Comparison of ENCODE assay signal across 8 cellular contexts in the genomic region with DNA sequence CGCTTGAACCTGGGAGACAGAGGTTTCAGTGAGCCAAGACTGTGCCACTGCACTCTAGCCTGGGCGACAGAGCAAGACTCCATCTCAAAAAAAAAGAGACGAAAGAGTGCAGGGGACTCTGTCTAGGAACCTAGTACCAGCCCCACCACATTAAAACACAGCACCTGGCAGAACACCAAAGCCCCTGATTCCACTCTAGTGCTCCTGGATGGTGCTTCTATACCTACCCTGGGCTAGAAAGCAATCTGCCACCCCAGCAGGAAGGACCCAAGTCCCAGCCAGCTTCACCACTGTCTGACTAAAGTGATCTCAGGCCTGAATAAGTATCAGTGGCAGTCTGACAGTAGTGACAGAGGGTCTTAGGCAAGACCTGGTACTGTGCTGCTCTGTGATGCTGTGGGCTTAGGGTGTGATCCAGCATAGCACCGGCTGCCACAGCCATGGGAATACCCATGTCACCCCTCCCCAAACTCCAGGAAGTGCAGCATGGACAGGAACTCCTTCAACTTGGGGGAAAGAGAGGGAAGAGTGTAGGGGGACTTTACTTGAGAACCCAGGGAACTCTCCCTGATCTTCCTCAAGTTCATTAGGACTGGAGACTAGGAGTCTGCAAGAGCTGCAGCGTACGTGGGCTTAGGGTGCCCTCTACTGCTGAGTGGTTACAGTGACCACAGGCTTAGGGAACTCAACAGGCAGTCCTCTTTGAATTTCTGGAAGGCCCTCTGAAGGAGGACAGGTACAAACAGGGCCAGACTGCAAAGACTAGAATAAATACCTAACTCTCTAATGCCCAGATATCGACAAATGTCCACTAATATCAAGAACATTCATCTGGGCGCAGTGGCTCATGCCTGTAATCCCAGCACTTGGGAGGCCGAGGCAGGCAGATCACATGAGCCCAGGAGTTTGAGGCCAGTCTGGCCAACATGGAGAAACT. TPM values are rescaled to one million over a fixed set of nuclear protein-coding genes. Genes with fewer than 3 reads are reported as not detected.
A peak's percentile ranks its signal among the peaks of the same experiment; 100 is the strongest.
DNase-seq lines count a peak whose midpoint lies in the region; ATAC-seq and TF ChIP-seq lines count a peak whose summit lies in the region.

No MANE protein-coding gene starts in this region.

- no peak overlapping the region for H2BK15ac ChIP-seq in mesenchymal stem cell (ENCODE audit: low read depth, poor library complexity, severe bottlenecking)

- H3K4me1 Mint-ChIP-seq in CD8-positive, alpha-beta memory T cell: no peaks in the 10 kb centered on the region
- H3K4me1 Mint-ChIP-seq in HFFc6 (ENCODE audit: low read depth): no peaks in the 10 kb centered on the region; the same call in 1 of the 2 replicates
- H3K4me1 Mint-ChIP-seq in activated CD4-positive, alpha-beta T cell treated with anti-CD3 and anti-CD28 coated beads, Interleukin-2, amount 10 ng/mL, durations not matched to agents 24 days and 14 days: no peaks in the 10 kb centered on the region

- no peaks in the 10 kb centered on the region for H3K79me1 ChIP-seq in mesenchymal stem cell (replicated peaks; ENCODE audit: low read length, poor library complexity, severe bottlenecking)

- TF ChIP-seq CTCF in HFFc6 (IDR thresholded peaks at IDR 0.05) (peak; percentile 83), dorsolateral prefrontal cortex (IDR thresholded peaks at IDR 0.05 in 54 of 56, conservative IDR thresholded peaks at IDR 0.05 in 2 of 56; ENCODE audit: low read depth in 1 of 56, partially characterized antibody in 56 of 56) (peak in 47 of 56 donors; percentile 15 to 69 (median 38))

- H3K4me1 ChIP-seq in CD8-positive, alpha-beta memory T cell (ENCODE audit: insufficient read depth, low read length): no peaks in the 10 kb centered on the region
- no peaks in the 10 kb centered on the region for H3K4me1 ChIP-seq in mesenchymal stem cell (ENCODE audit: control insufficient read depth, insufficient read depth, low read depth, low read length)

- H2BK12ac ChIP-seq in mesenchymal stem cell (ENCODE audit: low read length in 2 of 2): no peak overlapping the region

- no peak overlapping the region for H4K91ac ChIP-seq in mesenchymal stem cell (ENCODE audit: low read length)

- H3K23ac ChIP-seq in mesenchymal stem cell (ENCODE audit: low read length in 2 of 2): no peak overlapping the region

- intact Hi-C loops in activated CD4-positive, alpha-beta T cell treated with anti-CD3 and anti-CD28 coated beads, Interleukin-2, amount 10 ng/mL, durations not matched to agents 24 days and 14 days (cut with micrococcal nuclease): loop anchor here (1.0 to 2.0 kb wide), 4 partner anchors 130 to 247 kb away; no protein-coding TSS in a partner anchor
- intact Hi-C loops in dorsolateral prefrontal cortex (cut with DNase I): no loop called here

- H3K4me2 ChIP-seq in mesenchymal stem cell (ENCODE audit: low read length, poor library complexity, severe bottlenecking): no peak overlapping the region

- CTCF ChIA-PET in CD8-positive, alpha-beta memory T cell (lab: Charles Lee): interaction anchor here (0.6 to 4.3 kb wide), 4 partner anchors 8 to 143 kb away, joined by 3 to 23 read pairs (median 4); no protein-coding TSS in a partner anchor

- POLR2A ChIA-PET in CD8-positive, alpha-beta memory T cell (lab: Charles Lee): interaction anchor here (0.6 kb wide), 1 partner anchor 12 kb away, joined by 13 read pairs; no protein-coding TSS in a partner anchor

- H2BK120ac ChIP-seq in mesenchymal stem cell (ENCODE audit: low read depth, low read length): no peak overlapping the region

- no peak overlapping the region for H3K4me3 ChIP-seq in CD8-positive, alpha-beta memory T cell (ENCODE audit: low read length)
- H3K4me3 ChIP-seq in dorsolateral prefrontal cortex: no peak overlapping the region
- H3K4me3 ChIP-seq in mesenchymal stem cell (ENCODE audit: insufficient read depth in 1 of 2, low read depth in 1 of 2, low read length in 2 of 2): no peak overlapping the region

- H3K4me3 Mint-ChIP-seq in CD8-positive, alpha-beta memory T cell: no peak overlapping the region
- H3K4me3 Mint-ChIP-seq in HFFc6: no peak overlapping the region
- no peak overlapping the region for H3K4me3 Mint-ChIP-seq in activated CD4-positive, alpha-beta T cell treated with anti-CD3 and anti-CD28 coated beads, Interleukin-2, amount 10 ng/mL, durations not matched to agents 24 days and 14 days

- no peaks in the 10 kb centered on the region for H3K9me3 ChIP-seq in CD8-positive, alpha-beta memory T cell (ENCODE audit: low read length)
- H3K9me3 ChIP-seq in mesenchymal stem cell (ENCODE audit: control insufficient read depth, low read length): peaks cover 4% of the 10 kb centered on the region

- ATAC-seq in HG03159 (IDR thresholded peaks at IDR 0.05; ENCODE audit: unreplicated experiment): no peak

- H4K8ac ChIP-seq in mesenchymal stem cell (ENCODE audit: low read length): no peak overlapping the region

- no peak overlapping the region for H3K27ac Mint-ChIP-seq in CD8-positive, alpha-beta memory T cell
- no peak overlapping the region for H3K27ac Mint-ChIP-seq in HFFc6
- H3K27ac Mint-ChIP-seq in activated CD4-positive, alpha-beta T cell treated with anti-CD3 and anti-CD28 coated beads, Interleukin-2, amount 10 ng/mL, durations not matched to agents 24 days and 14 days: no peak overlapping the region

- H3K27ac ChIP-seq in CD8-positive, alpha-beta memory T cell (ENCODE audit: low read depth, low read length): no peak overlapping the region
- H3K27ac ChIP-seq in dorsolateral prefrontal cortex (no peak overlapping the region), mesenchymal stem cell (ENCODE audit: low read length, poor library complexity, severe bottlenecking) (no peak overlapping the region)

- no peaks in the 10 kb centered on the region for H3K9me3 Mint-ChIP-seq in CD8-positive, alpha-beta memory T cell
- H3K9me3 Mint-ChIP-seq in HFFc6: no peaks in the 10 kb centered on the region
- H3K9me3 Mint-ChIP-seq in activated CD4-positive, alpha-beta T cell treated with anti-CD3 and anti-CD28 coated beads, Interleukin-2, amount 10 ng/mL, durations not matched to agents 24 days and 14 days: no peaks in the 10 kb centered on the region

- no peak overlapping the region for H3K4ac ChIP-seq in mesenchymal stem cell (ENCODE audit: low read depth in 1 of 2, low read length in 2 of 2)

- H3K27me3 Mint-ChIP-seq in CD8-positive, alpha-beta memory T cell: no peaks in the 10 kb centered on the region
- H3K27me3 Mint-ChIP-seq in HFFc6 (ENCODE audit: insufficient read depth): peaks cover 21% of the 10 kb centered on the region
- H3K27me3 Mint-ChIP-seq in activated CD4-positive, alpha-beta T cell treated with anti-CD3 and anti-CD28 coated beads, Interleukin-2, amount 10 ng/mL, durations not matched to agents 24 days and 14 days: peaks cover 2% of the 10 kb centered on the region

- H3K36me3 Mint-ChIP-seq in CD8-positive, alpha-beta memory T cell: peaks cover 0 to 6% (median 3%) of the 10 kb centered on the region in 3 donors
- H3K36me3 Mint-ChIP-seq in HFFc6 (ENCODE audit: low read depth): no peaks in the 10 kb centered on the region
- H3K36me3 Mint-ChIP-seq in activated CD4-positive, alpha-beta T cell treated with anti-CD3 and anti-CD28 coated beads, Interleukin-2, amount 10 ng/mL, durations not matched to agents 24 days and 14 days (ENCODE audit: low read depth): no peaks in the 10 kb centered on the region

- peak; percentile 39 to 75 (median 42) for DNase-seq in CD8-positive, alpha-beta memory T cell
- DNase-seq in HFFc6: peak; percentile 75
- DNase-seq in NCI-H526 (lab: John Stamatoyannopoulos, UW): peak; percentile 80 to 90
- DNase-seq in activated CD4-positive, alpha-beta T cell treated with anti-CD3 and anti-CD28 coated beads, Interleukin-2, amount 10 ng/mL, durations not matched to agents 24 days and 14 days: peak; percentile 92
- peak in 4 of 10 donors; percentile 6 to 36 (median 17) for DNase-seq in dorsolateral prefrontal cortex
- DNase-seq in mesenchymal stem cell: peak; percentile 84
- DNase-seq in stimulated activated CD8-positive, alpha-beta memory T cell treated with anti-CD3 and anti-CD28 coated beads, Interleukin-4, amount 100 ng/mL, for 48 hours: peak; percentile 80

- H2AFZ ChIP-seq in mesenchymal stem cell (ENCODE audit: low read depth, low read length): no peak overlapping the region

- no peak overlapping the region for H2BK5ac ChIP-seq in mesenchymal stem cell (ENCODE audit: low read depth, low read length, poor library complexity, severe bottlenecking)

- no peak overlapping the region for H2AK5ac ChIP-seq in mesenchymal stem cell (ENCODE audit: low read length, severe bottlenecking)

- H3K9ac ChIP-seq in mesenchymal stem cell (ENCODE audit: low read length): no peak overlapping the region

- H3K18ac ChIP-seq in mesenchymal stem cell (ENCODE audit: low read depth in 1 of 2, low read length in 2 of 2): no peak overlapping the region

- no peak overlapping the region for H3K14ac ChIP-seq in mesenchymal stem cell (ENCODE audit: low read length in 2 of 2)

- no peaks in the 10 kb centered on the region for H3K27me3 ChIP-seq in CD8-positive, alpha-beta memory T cell (ENCODE audit: insufficient read depth, low read length, poor library complexity, severe bottlenecking)
- H3K27me3 ChIP-seq in dorsolateral prefrontal cortex (no peaks in the 10 kb centered on the region), mesenchymal stem cell (ENCODE audit: control insufficient read depth in 1 of 2, insufficient read depth in 1 of 2, low read length in 2 of 2) (peaks cover 5 to 9% of the 10 kb centered on the region in 2 experiments)

- 57% methylated on average over 8 of the region's 9 CpGs for WGBS in mesenchymal stem cell

- no peaks in the 10 kb centered on the region for H3K36me3 ChIP-seq in CD8-positive, alpha-beta memory T cell (ENCODE audit: insufficient read depth, low read length)
- H3K36me3 ChIP-seq in mesenchymal stem cell (ENCODE audit: control insufficient read depth in 1 of 2, insufficient read depth in 2 of 2, low read depth in 1 of 2, low read length in 2 of 2): no peaks in the 10 kb centered on the region

RNA-seq across cellular contexts. Expression of gene RNF43, which starts 30.0 kb away (rescaled TPM):
- 1 to 10 TPM in 1 of 2 experiments, under 1 TPM in 1; 0.47 to 1.2 TPM for total RNA-seq in CD8-positive, alpha-beta memory T cell
- 1.4 TPM for polyA plus RNA-seq in CD8-positive, alpha-beta memory T cell
- total RNA-seq in HFFc6 (2021; fragmentation: NEBNext Ultra II Directional; extraction: Animal tissue kit (Norgen Biotek cat#: 25700)): not detected
- total RNA-seq in activated CD4-positive, alpha-beta T cell treated with anti-CD3 and anti-CD28 coated beads, Interleukin-2, amount 10 ng/mL, durations not matched to agents 24 days and 14 days: 0.95 and 1.6 TPM in 2 replicates
- 10 to 100 TPM in 1 of 120 experiments, 1 to 10 TPM in 118, under 1 TPM in 1; 0.83 to 16.3 (median 3.4) TPM for total RNA-seq in dorsolateral prefrontal cortex
- polyA plus RNA-seq in mesenchymal stem cell (2013, experiment 1 of 2): 0.01 TPM
- not detected for polyA plus RNA-seq in mesenchymal stem cell (2013, experiment 2 of 2)

RNA-seq across cellular contexts. Expression of gene HSF5, which starts 40.9 kb away (rescaled TPM):
- total RNA-seq in CD8-positive, alpha-beta memory T cell: 1 to 10 TPM; 5.4 to 5.5 TPM
- 0.76 TPM for polyA plus RNA-seq in CD8-positive, alpha-beta memory T cell
- total RNA-seq in HFFc6 (2021; fragmentation: NEBNext Ultra II Directional; extraction: Animal tissue kit (Norgen Biotek cat#: 25700)): not detected
- total RNA-seq in activated CD4-positive, alpha-beta T cell treated with anti-CD3 and anti-CD28 coated beads, Interleukin-2, amount 10 ng/mL, durations not matched to agents 24 days and 14 days: 0.80 and 0.91 TPM in 2 replicates
- 1 to 10 TPM in 1 of 120 experiments, under 1 TPM in 116, not detected in 3; 0.10 to 1.0 (median 0.30) TPM for total RNA-seq in dorsolateral prefrontal cortex
- polyA plus RNA-seq in mesenchymal stem cell (2013, experiment 1 of 2): 0.01 TPM
- polyA plus RNA-seq in mesenchymal stem cell (2013, experiment 2 of 2): not detected
